In the genomic region with DNA sequence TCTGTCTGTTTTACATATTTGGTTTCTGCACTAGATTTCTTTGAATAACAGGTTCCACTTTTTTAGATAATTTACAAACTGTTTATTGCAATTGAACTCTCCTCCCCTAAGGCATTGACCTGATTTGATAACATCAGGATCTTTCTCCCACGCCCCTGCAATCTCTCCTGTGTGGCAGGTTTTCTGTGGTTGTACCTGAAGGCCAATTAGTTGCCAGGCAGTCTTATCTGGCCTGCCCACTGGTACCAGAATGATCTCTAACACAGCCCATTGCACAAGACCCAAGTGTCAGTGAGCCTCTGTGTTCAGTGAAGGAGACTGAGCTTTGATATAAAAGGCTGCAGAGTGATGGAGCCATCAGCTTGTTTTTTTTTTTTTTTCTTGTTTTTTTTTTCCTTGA, we compare ENCODE assay signal across 26 cellular contexts. TPM values are rescaled to one million over a fixed set of nuclear protein-coding genes. Genes with fewer than 3 reads are reported as not detected.
A peak's percentile ranks its signal among the peaks of the same experiment; 100 is the strongest.
DNase-seq lines count a peak whose midpoint lies in the region; ATAC-seq and TF ChIP-seq lines count a peak whose summit lies in the region.
"Had no signal": no experiment of that assay in that cellular context is flagged by ENCODE, and none has a peak within 500 bp of the region (broad histone marks: within the 10 kb centered on the region; RNA-seq: fewer than 3 reads in every experiment).

No MANE protein-coding gene starts in this region.

- no peak overlapping the region for H2AFZ ChIP-seq in Loucy (ENCODE audit: low read length)

- H3K27ac Mint-ChIP-seq in activated naive CD8-positive, alpha-beta T cell: no peak overlapping the region
- H3K27ac Mint-ChIP-seq in activated naive CD8-positive, alpha-beta T cell treated with anti-CD3 and anti-CD28 coated beads for 36 hours: no peak overlapping the region
- H3K27ac Mint-ChIP-seq in glutamatergic neuron (ENCODE audit: unreplicated experiment): peak overlapping the region; percentile 3
- H3K27ac Mint-ChIP-seq in stimulated activated effector memory CD8-positive, alpha-beta T cell treated with anti-CD3 and anti-CD28 coated beads, Interleukin-12 subunit alpha, Interleukin-12 subunit beta, amount 100 ng/mL, for 72 hours: peak overlapping the region; percentile 71
- H3K27ac Mint-ChIP-seq: memory B cell had no signal

- H3K9me2 ChIP-seq in Loucy (replicated peaks; ENCODE audit: low read depth, low read length): no peaks in the 10 kb centered on the region

- intact Hi-C loops in esophagus muscularis mucosa (cut with DNase I): no loop called here

- no peak overlapping the region for H3K27ac ChIP-seq in Peyer's patch
- H3K27ac ChIP-seq in esophagus muscularis mucosa (replicated peaks in 1 of 4): no peak overlapping the region
- H3K27ac ChIP-seq: SJSA1 had no signal

- TF ChIP-seq CTCF in Loucy (conservative IDR thresholded peaks at IDR 0.05; ENCODE audit: low read length) (no peak), glutamatergic neuron (IDR thresholded peaks at IDR 0.05; ENCODE audit: partially characterized antibody, unreplicated experiment) (no peak), Peyer's patch (IDR thresholded peaks at IDR 0.05) (no peak), esophagus muscularis mucosa (IDR thresholded peaks at IDR 0.05) (no peak)

- H3K4me2 ChIP-seq in Loucy (ENCODE audit: low read depth, low read length, poor library complexity, severe bottlenecking): peak overlapping the region; percentile 73
- H3K4me2 ChIP-seq: smooth muscle cell had no signal

- H3K9me3 Mint-ChIP-seq in activated naive CD8-positive, alpha-beta T cell (ENCODE audit: low read depth): no peaks in the 10 kb centered on the region
- no peaks in the 10 kb centered on the region for H3K9me3 Mint-ChIP-seq in activated naive CD8-positive, alpha-beta T cell treated with anti-CD3 and anti-CD28 coated beads for 36 hours
- peaks cover 18% of the 10 kb centered on the region for H3K9me3 Mint-ChIP-seq in glutamatergic neuron (ENCODE audit: unreplicated experiment)
- no peaks in the 10 kb centered on the region for H3K9me3 Mint-ChIP-seq in stimulated activated effector memory CD8-positive, alpha-beta T cell treated with anti-CD3 and anti-CD28 coated beads, Interleukin-12 subunit alpha, Interleukin-12 subunit beta, amount 100 ng/mL, for 72 hours
- H3K9me3 Mint-ChIP-seq: activated naive CD4-positive, alpha-beta T cell treated with anti-CD3 and anti-CD28 coated beads, Interleukin-2, amount 50 U/mL, for 72 hours; memory B cell; T-cell had no signal

- H3K4me1 ChIP-seq in Loucy (ENCODE audit: insufficient read depth, low read length, poor library complexity, severe bottlenecking) (peaks cover 44% of the 10 kb centered on the region), Peyer's patch (peaks cover 7 to 42% (median 14%) of the 10 kb centered on the region in 4 donors), esophagus muscularis mucosa (peaks cover 26 to 50% (median 41%) of the 10 kb centered on the region in 4 donors)

- ATAC-seq in stimulated activated effector memory CD8-positive, alpha-beta T cell treated with anti-CD3 and anti-CD28 coated beads, Interleukin-12 subunit alpha, Interleukin-12 subunit beta, amount 100 ng/mL, for 72 hours: no peak
- ATAC-seq: activated naive CD4-positive, alpha-beta T cell treated with anti-CD3 and anti-CD28 coated beads, Interleukin-2, amount 50 U/mL, for 72 hours; gastrocnemius medialis; HCT116; left cardiac atrium; T-cell had no signal

- H3K4me3 ChIP-seq in Loucy (ENCODE audit: low read length, poor library complexity, severe bottlenecking): peak overlapping the region; percentile 93
- H3K4me3 ChIP-seq in Peyer's patch: no peak overlapping the region
- no peak overlapping the region for H3K4me3 ChIP-seq in esophagus muscularis mucosa
- H3K4me3 ChIP-seq: gastrocnemius medialis, SJSA1, smooth muscle cell had no signal

- peaks cover 54% of the 10 kb centered on the region for H3K4me1 Mint-ChIP-seq in activated naive CD8-positive, alpha-beta T cell (ENCODE audit: low read depth)
- peaks cover 36% of the 10 kb centered on the region for H3K4me1 Mint-ChIP-seq in activated naive CD8-positive, alpha-beta T cell treated with anti-CD3 and anti-CD28 coated beads for 36 hours
- peaks cover 26% of the 10 kb centered on the region for H3K4me1 Mint-ChIP-seq in glutamatergic neuron (ENCODE audit: low read depth, unreplicated experiment)
- peaks cover 48% of the 10 kb centered on the region for H3K4me1 Mint-ChIP-seq in stimulated activated effector memory CD8-positive, alpha-beta T cell treated with anti-CD3 and anti-CD28 coated beads, Interleukin-12 subunit alpha, Interleukin-12 subunit beta, amount 100 ng/mL, for 72 hours

- H3K36me3 ChIP-seq in Loucy (ENCODE audit: insufficient read depth, low read length) (no peaks in the 10 kb centered on the region; the same call in 1 of the 2 replicates), Peyer's patch (peaks cover 0 to 33% (median 0%) of the 10 kb centered on the region in 3 donors), esophagus muscularis mucosa (peaks cover 0 to 49% (median 34%) of the 10 kb centered on the region in 4 donors)

- H3K9me3 ChIP-seq in Loucy (ENCODE audit: insufficient read depth, low read depth, low read length) (no peaks in the 10 kb centered on the region), Peyer's patch (no peaks in the 10 kb centered on the region), esophagus muscularis mucosa (no peaks in the 10 kb centered on the region)
- H3K9me3 ChIP-seq: gastrocnemius medialis, SJSA1 had no signal

- TF ChIP-seq EP300 in esophagus muscularis mucosa (IDR thresholded peaks at IDR 0.05): no peak

- H4K20me1 ChIP-seq in Loucy (ENCODE audit: insufficient read depth, low read length, poor library complexity, severe bottlenecking): peaks cover 15% of the 10 kb centered on the region

- peaks cover 75% of the 10 kb centered on the region for H3K79me2 ChIP-seq in Loucy (ENCODE audit: insufficient read depth, low read length)

- no peaks in the 10 kb centered on the region for H3K27me3 Mint-ChIP-seq in activated naive CD8-positive, alpha-beta T cell
- H3K27me3 Mint-ChIP-seq in activated naive CD8-positive, alpha-beta T cell treated with anti-CD3 and anti-CD28 coated beads for 36 hours: no peaks in the 10 kb centered on the region
- peaks cover 5% of the 10 kb centered on the region for H3K27me3 Mint-ChIP-seq in glutamatergic neuron (ENCODE audit: unreplicated experiment)
- H3K27me3 Mint-ChIP-seq: memory B cell, T-cell had no signal

- WGBS in esophagus muscularis mucosa: 88% methylated on average over 1 of the region's 1 CpG

- H3K27me3 ChIP-seq in Loucy (ENCODE audit: insufficient read depth, low read length, poor library complexity, severe bottlenecking) (peaks cover 5% of the 10 kb centered on the region), Peyer's patch (no peaks in the 10 kb centered on the region), esophagus muscularis mucosa (no peaks in the 10 kb centered on the region)
- H3K27me3 ChIP-seq: gastrocnemius medialis, SJSA1 had no signal

- H3F3A ChIP-seq in Loucy (ENCODE audit: low read depth): no peaks in the 10 kb centered on the region

- H3K9ac ChIP-seq in Loucy (ENCODE audit: low read depth, low read length, poor library complexity, severe bottlenecking): peak overlapping the region; percentile 100

- TF ChIP-seq POLR2A in Peyer's patch (IDR thresholded peaks at IDR 0.05): no peak
- no peak for TF ChIP-seq POLR2A in esophagus muscularis mucosa (IDR thresholded peaks at IDR 0.05; ENCODE audit: low read depth)

- DNase-seq in activated naive CD8-positive, alpha-beta T cell treated with anti-CD3 and anti-CD28 coated beads for 36 hours: no peak
- no peak for DNase-seq in glutamatergic neuron
- DNase-seq in stimulated activated effector memory CD8-positive, alpha-beta T cell treated with anti-CD3 and anti-CD28 coated beads, Interleukin-12 subunit alpha, Interleukin-12 subunit beta, amount 100 ng/mL, for 72 hours (ENCODE audit: low spot score in 2 of 2): no peak
- DNase-seq in Peyer's patch: no peak
- DNase-seq in ecto neural progenitor cell (ENCODE audit: low spot score): no peak
- DNase-seq in esophagus muscularis mucosa (ENCODE audit: extremely low spot score): no peak
- DNase-seq: ACHN; activated CD8-positive, alpha-beta memory T cell treated with anti-CD3 and anti-CD28 coated beads for 24 hours; activated T-cell treated with anti-CD3 and anti-CD28 coated beads, Interleukin-2, amount 50 U/mL, for 1 hour; caudate nucleus; cortex of kidney; gastrocnemius medialis; hippocampal formation; left cardiac atrium; NCI-H1105; NCI-H1930; NCI-H748 treated with DMSO at 0.1 percent for 48 hours; stimulated activated CD4-positive, alpha-beta T cell treated with anti-CD3 and anti-CD28 coated beads, Interleukin-2, amount 100 ng/mL, for 48 hours; T-cell had no signal

- H3K36me3 Mint-ChIP-seq in activated naive CD8-positive, alpha-beta T cell: peaks cover 9% of the 10 kb centered on the region
- H3K36me3 Mint-ChIP-seq in activated naive CD8-positive, alpha-beta T cell treated with anti-CD3 and anti-CD28 coated beads for 36 hours: peaks cover 30% of the 10 kb centered on the region
- H3K36me3 Mint-ChIP-seq in glutamatergic neuron (ENCODE audit: unreplicated experiment): peaks cover 3% of the 10 kb centered on the region
- peaks cover 77% of the 10 kb centered on the region for H3K36me3 Mint-ChIP-seq in stimulated activated effector memory CD8-positive, alpha-beta T cell treated with anti-CD3 and anti-CD28 coated beads, Interleukin-12 subunit alpha, Interleukin-12 subunit beta, amount 100 ng/mL, for 72 hours

- H3K4me3 Mint-ChIP-seq in activated naive CD8-positive, alpha-beta T cell: peak overlapping the region; percentile 44
- no peak overlapping the region for H3K4me3 Mint-ChIP-seq in activated naive CD8-positive, alpha-beta T cell treated with anti-CD3 and anti-CD28 coated beads for 36 hours
- H3K4me3 Mint-ChIP-seq in glutamatergic neuron (ENCODE audit: unreplicated experiment): no peak overlapping the region
- no peak overlapping the region for H3K4me3 Mint-ChIP-seq in stimulated activated effector memory CD8-positive, alpha-beta T cell treated with anti-CD3 and anti-CD28 coated beads, Interleukin-12 subunit alpha, Interleukin-12 subunit beta, amount 100 ng/mL, for 72 hours
- H3K4me3 Mint-ChIP-seq: memory B cell had no signal

RNA-seq across cellular contexts. Expression of gene ACAD9, which starts 3.3 kb away (rescaled TPM):
- 10 to 100 TPM; 47.5 to 47.6 TPM for total RNA-seq in activated naive CD8-positive, alpha-beta T cell treated with anti-CD3 and anti-CD28 coated beads for 36 hours
- total RNA-seq in glutamatergic neuron (ENCODE audit: unreplicated experiment) (44.1 TPM), Peyer's patch (10 to 100 TPM; 27.3 to 91.2 (median 49.5) TPM), esophagus muscularis mucosa (10 to 100 TPM; 25.6 to 41.6 (median 30.3) TPM)

Comparison
In these comparisons a context has a peak if more than half of its experiments do, and no peak if none do; other contexts are left out.
1. H3K27ac Mint-ChIP-seq: peak in glutamatergic neuron (single experiment) and stimulated activated effector memory CD8-positive, alpha-beta T cell treated with anti-CD3 and anti-CD28 coated beads, Interleukin-12 subunit alpha, Interleukin-12 subunit beta, amount 100 ng/mL, for 72 hours (single experiment); none in activated naive CD8-positive, alpha-beta T cell (single experiment) and activated naive CD8-positive, alpha-beta T cell treated with anti-CD3 and anti-CD28 coated beads for 36 hours (single experiment).